ENCODE assay signal across 8 cellular contexts in the genomic region with DNA sequence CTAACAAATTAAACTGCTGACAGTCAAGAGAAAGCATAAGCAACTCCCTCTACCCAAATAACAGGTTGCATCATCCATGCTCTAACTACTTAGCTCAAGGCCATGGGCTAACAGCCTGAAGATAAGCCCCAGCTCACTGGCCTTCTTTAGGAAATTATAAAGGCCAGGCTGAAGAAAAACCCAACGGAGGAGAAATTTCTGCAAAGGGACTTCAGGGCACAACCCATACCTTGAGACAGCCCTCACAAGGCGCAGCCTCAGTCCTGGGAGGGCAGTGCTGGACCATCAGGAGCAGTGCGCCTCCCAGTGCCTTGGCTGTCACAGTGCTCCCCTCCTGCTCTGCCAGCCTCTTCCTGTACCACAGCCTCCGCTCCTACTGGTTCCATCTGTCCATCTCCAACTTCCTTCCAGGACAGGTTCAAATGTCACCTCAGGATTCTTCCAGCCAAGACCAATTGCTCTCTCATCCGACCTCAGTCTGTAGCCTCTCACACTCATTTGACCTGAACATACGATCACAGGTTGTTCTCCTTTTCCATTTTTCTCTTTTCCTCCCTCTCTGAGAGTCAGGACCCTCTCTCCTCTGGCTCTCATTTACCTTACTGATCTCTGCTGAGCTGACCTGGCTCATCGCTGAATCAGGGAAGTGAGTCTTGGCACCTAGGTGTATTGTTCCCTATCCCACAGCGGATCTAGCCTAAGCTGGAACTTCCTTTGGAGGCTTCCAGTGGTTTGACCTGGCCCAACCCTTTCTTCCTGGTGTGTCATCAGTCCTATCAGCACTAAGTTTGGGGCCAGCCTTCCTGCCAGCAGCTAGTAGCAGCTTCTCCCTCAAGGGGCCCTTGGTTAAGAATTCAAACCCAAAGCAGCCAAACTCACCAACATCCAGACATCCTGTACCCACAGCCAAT. TPM values are rescaled to one million over a fixed set of nuclear protein-coding genes. Genes with fewer than 3 reads are reported as not detected.
A peak's percentile ranks its signal among the peaks of the same experiment; 100 is the strongest.
DNase-seq lines count a peak whose midpoint lies in the region; ATAC-seq and TF ChIP-seq lines count a peak whose summit lies in the region.

No MANE protein-coding gene starts in this region.

- ATAC-seq in GM21529 (IDR thresholded peaks at IDR 0.05; ENCODE audit: unreplicated experiment), result no peak

- CTCF ChIA-PET in PC-9 (lab: Charles Lee), result interaction anchor here (0.5 to 1.1 kb wide), 3 partner anchors 11 to 462 kb away, joined by 3 to 4 read pairs (median 3); no protein-coding TSS in a partner anchor

- H3K27ac ChIP-seq in PC-9 (peak overlapping the region; percentile 75), endodermal cell (ENCODE audit: low read depth, low read length) (no peak overlapping the region)

- WGBS in endodermal cell (ENCODE audit: insufficient coverage in 1 of 2, insufficient read length in 1 of 2), 2 experiments, result 87 to 88% methylated on average over 7 to 8 of the region's 8 CpGs

- H3K27me3 Mint-ChIP-seq in endodermal cell (ENCODE audit: insufficient read depth) (no peaks in the 10 kb centered on the region), osteocyte (ENCODE audit: unreplicated experiment) (no peaks in the 10 kb centered on the region)

- intact Hi-C loops in PC-9 (cut with micrococcal nuclease; ENCODE audit: unreplicated experiment), result loop anchor here (1.0 to 10.0 kb wide), 2 partner anchors 57 to 471 kb away; no protein-coding TSS in a partner anchor

- H3K79me2 ChIP-seq in PC-9 (ENCODE audit: low read depth), result peaks cover 94% of the 10 kb centered on the region

- H4K20me1 ChIP-seq in PC-9 (ENCODE audit: insufficient read depth), result peaks cover 25% of the 10 kb centered on the region

- peaks cover 34% of the 10 kb centered on the region for H3K36me3 Mint-ChIP-seq in endodermal cell (ENCODE audit: low read depth)
- peaks cover 16% of the 10 kb centered on the region for H3K36me3 Mint-ChIP-seq in osteocyte (ENCODE audit: unreplicated experiment)

- H3K9me2 ChIP-seq in PC-9 (ENCODE audit: insufficient read depth), result no peaks in the 10 kb centered on the region

- H3K4me1 ChIP-seq in PC-9 (replicated peaks; ENCODE audit: insufficient read depth) (peaks cover 78% of the 10 kb centered on the region), endodermal cell (ENCODE audit: control insufficient read depth, insufficient read depth, low read length) (no peaks in the 10 kb centered on the region)

- POLR2A ChIA-PET in PC-9 (lab: Charles Lee; ENCODE audit: unreplicated experiment), result interaction anchor here (0.5 to 1.0 kb wide), 5 partner anchors 10 to 128 kb away, joined by 3 to 6 read pairs (median 4); no protein-coding TSS in a partner anchor

- H3K9me3 ChIP-seq in PC-9 (ENCODE audit: insufficient read depth, low read depth) (no peaks in the 10 kb centered on the region), endodermal cell (ENCODE audit: control insufficient read depth, low read length) (peaks cover 7% of the 10 kb centered on the region)

- H3K9me3 Mint-ChIP-seq in endodermal cell (no peaks in the 10 kb centered on the region), osteocyte (ENCODE audit: unreplicated experiment) (no peaks in the 10 kb centered on the region)

- H3K27me3 ChIP-seq in PC-9 (ENCODE audit: insufficient read depth, low read depth) (no peaks in the 10 kb centered on the region), endodermal cell (ENCODE audit: control insufficient read depth, insufficient read depth, low read length, poor library complexity, severe bottlenecking) (no peaks in the 10 kb centered on the region)

- H3K4me1 Mint-ChIP-seq in endodermal cell, result peaks cover 15% of the 10 kb centered on the region
- peaks cover 55% of the 10 kb centered on the region for H3K4me1 Mint-ChIP-seq in osteocyte (ENCODE audit: unreplicated experiment)

- peak; percentile 34 for DNase-seq in GM04504 (ENCODE audit: low read depth)
- peak; percentile 70 to 89 for DNase-seq in PC-9
- peak; percentile 61 for DNase-seq in endodermal cell
- no peak for DNase-seq in osteocyte (ENCODE audit: extremely low spot score, unreplicated experiment)
- no peak for DNase-seq in hippocampal formation (lab: John Stamatoyannopoulos, UW)
- DNase-seq in NOMO-1 (lab: John Stamatoyannopoulos, UW; ENCODE audit: unreplicated experiment in 2 of 2), result no peak
- no peak for DNase-seq in SK-N-DZ (ENCODE audit: low spot score)

- H3K36me3 ChIP-seq in PC-9 (ENCODE audit: low read depth), result peaks cover 33% of the 10 kb centered on the region
- peaks cover 39% of the 10 kb centered on the region for H3K36me3 ChIP-seq in endodermal cell (ENCODE audit: control insufficient read depth, insufficient read depth, low read length)

- H3K4me2 ChIP-seq in PC-9, result peak overlapping the region; percentile 89

- BruUV-seq in PC-9 (replicated peaks; lab: Mats Ljungman, UMichigan), result TSS peak; percentile 39

- peaks cover 65% of the 10 kb centered on the region for H3F3A ChIP-seq in PC-9 (ENCODE audit: insufficient read depth, low read depth)

- no peak overlapping the region for H2AFZ ChIP-seq in PC-9

- H3K9ac ChIP-seq in endodermal cell (ENCODE audit: extremely low read depth, low read length, poor library complexity, severe bottlenecking), result no peak overlapping the region

- H3K4me3 ChIP-seq in PC-9 (peak overlapping the region; percentile 76), endodermal cell (ENCODE audit: low read length) (peak overlapping the region; percentile 97)

- H3K27ac Mint-ChIP-seq in endodermal cell (peak overlapping the region; percentile 17), osteocyte (ENCODE audit: unreplicated experiment) (peak overlapping the region; percentile 56)

- TF ChIP-seq CTCF in PC-9 (conservative IDR thresholded peaks at IDR 0.05) (0 out of 2 replicates have a peak, but pooled peaks have one; percentile 28), endodermal cell (conservative IDR thresholded peaks at IDR 0.05) (no peak), osteocyte (IDR thresholded peaks at IDR 0.05) (no peak)

- peak overlapping the region; percentile 89 for H3K4me3 Mint-ChIP-seq in endodermal cell
- peak overlapping the region; percentile 96 for H3K4me3 Mint-ChIP-seq in osteocyte (ENCODE audit: unreplicated experiment)

RNA-seq across cellular contexts. Expression of gene MCFD2, which starts 1.9 kb away (rescaled TPM):
- total RNA-seq in PC-9 (2021), result 127 and 163 TPM in 2 replicates
- total RNA-seq in endodermal cell, result 10 to 100 TPM; 82.4 to 82.9 TPM
- 73.4 TPM for polyA plus RNA-seq in endodermal cell (2013, experiment 1 of 2)
- 71.3 TPM for polyA plus RNA-seq in endodermal cell (2013, experiment 2 of 2)
- 97.6 and 106 TPM in 2 replicates for total RNA-seq in osteocyte
- polyA plus RNA-seq in SK-N-DZ (2014; cell fraction: cytosol; rRNA removed), result 57.1 and 72.9 TPM in 2 replicates
- polyA plus RNA-seq in SK-N-DZ (2014; cell fraction: nucleus; rRNA removed), result 28.8 and 33.3 TPM in 2 replicates

RNA-seq across cellular contexts. Expression of gene TTC7A, which starts 27.3 kb away (rescaled TPM):
- total RNA-seq in PC-9 (2021) (66.8 and 80.9 TPM in 2 replicates), endodermal cell (10 to 100 TPM; 11.9 to 17.6 TPM), osteocyte (17.8 and 20.0 TPM in 2 replicates)
- 9.7 TPM for polyA plus RNA-seq in endodermal cell (2013, experiment 1 of 2)
- polyA plus RNA-seq in endodermal cell (2013, experiment 2 of 2), result 9.9 TPM
- 4.3 and 4.4 TPM in 2 replicates for polyA plus RNA-seq in SK-N-DZ (2014; cell fraction: cytosol; rRNA removed)
- 6.6 and 9.6 TPM in 2 replicates for polyA plus RNA-seq in SK-N-DZ (2014; cell fraction: nucleus; rRNA removed)

Comparison
In these comparisons a context has a peak if more than half of its experiments do, and no peak if none do; other contexts are left out.
1. DNase-seq: peak in GM04504 (single experiment), PC-9 (2 of 2) and endodermal cell (single experiment); none in osteocyte (single experiment), hippocampal formation (0 of 2), NOMO-1 (0 of 2) and SK-N-DZ (single experiment).